Comparison of ENCODE assay signal across 23 cellular contexts in the genomic region with DNA sequence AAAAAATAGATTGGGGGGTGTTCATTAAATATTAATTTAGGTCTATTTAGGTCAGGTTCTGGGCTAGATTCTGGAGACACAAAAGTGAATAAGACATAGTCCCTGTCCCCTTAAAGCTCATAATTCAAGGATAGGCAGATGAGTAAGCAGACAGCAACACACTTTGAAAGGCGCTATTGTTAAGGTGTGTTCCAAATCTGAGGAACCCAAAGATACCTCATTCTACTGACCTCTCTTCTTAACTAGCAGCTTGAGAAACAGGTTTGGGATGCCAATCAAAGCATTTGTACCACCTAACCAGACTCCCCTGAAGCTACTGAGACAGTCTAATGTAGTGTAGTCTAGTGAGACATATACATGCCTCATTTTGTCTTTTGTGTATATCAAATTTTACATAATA. TPM values are rescaled to one million over a fixed set of nuclear protein-coding genes. Genes with fewer than 3 reads are reported as not detected.
DNase-seq lines count a peak whose midpoint lies in the region; ATAC-seq, FAIRE-seq and TF ChIP-seq lines count a peak whose summit lies in the region.
"Had no signal": no experiment of that assay in that cellular context is flagged by ENCODE, and none has a peak within 500 bp of the region (broad histone marks: within the 10 kb centered on the region; RNA-seq: fewer than 3 reads in every experiment).

No MANE protein-coding gene starts in this region.

- H3K4me2 ChIP-seq in PC-3 (ENCODE audit: low read length), result peak overlapping the region; percentile 22; the same call in 1 of the 2 replicates
- H3K4me2 ChIP-seq: BLaER1 had no signal

- no peak overlapping the region for H3K27ac ChIP-seq in PC-3 (ENCODE audit: low read length)
- H3K27ac ChIP-seq: BLaER1, C4-2B, GM23248 had no signal

- no peaks in the 10 kb centered on the region for H3K79me2 ChIP-seq in PC-3 (ENCODE audit: low read length)

- H3K4me3 ChIP-seq in PC-3 (ENCODE audit: low read length) (no peak overlapping the region), bronchial epithelial cell (ENCODE audit: low read depth, low read length) (no peak overlapping the region)
- H3K4me3 ChIP-seq: BLaER1, GM12878, GM23248 had no signal

- no peaks in the 10 kb centered on the region for H3K9me3 Mint-ChIP-seq in T-cell
- H3K9me3 Mint-ChIP-seq: CD4-positive, CD25-positive, alpha-beta regulatory T cell; CD8-positive, alpha-beta T cell had no signal

- H3K36me3 ChIP-seq in PC-3 (ENCODE audit: low read depth, low read length) (no peaks in the 10 kb centered on the region), bronchial epithelial cell (ENCODE audit: control insufficient read depth, insufficient read depth, low read length) (no peaks in the 10 kb centered on the region)
- H3K36me3 ChIP-seq: BLaER1 had no signal

- no peaks in the 10 kb centered on the region for H3K4me1 Mint-ChIP-seq in T-cell
- H3K4me1 Mint-ChIP-seq: B cell had no signal

- H3K9me2 ChIP-seq in PC-3 (replicated peaks; ENCODE audit: low read length), result no peaks in the 10 kb centered on the region

- H3K27me3 ChIP-seq in PC-3 (ENCODE audit: low read length) (no peaks in the 10 kb centered on the region), bronchial epithelial cell (ENCODE audit: control insufficient read depth, insufficient read depth, low read length) (no peaks in the 10 kb centered on the region)
- H3K27me3 ChIP-seq: BLaER1 had no signal

- peaks cover 0 to 2% of the 10 kb centered on the region in 2 donors for H3K27me3 Mint-ChIP-seq in T-cell
- H3K27me3 Mint-ChIP-seq: CD4-positive, CD25-positive, alpha-beta regulatory T cell had no signal

- BruUV-seq in PC-3 (replicated peaks; lab: Mats Ljungman, UMichigan), result no TSS peak

- no peaks in the 10 kb centered on the region for H4K20me1 ChIP-seq in PC-3 (ENCODE audit: low read length)
- H4K20me1 ChIP-seq: BLaER1 had no signal

- no peak overlapping the region for H2AFZ ChIP-seq in PC-3 (ENCODE audit: low read length)
- H2AFZ ChIP-seq: GM23248 had no signal

- H3K9me3 ChIP-seq in PC-3 (ENCODE audit: low read length), result no peaks in the 10 kb centered on the region
- H3K9me3 ChIP-seq: BLaER1 had no signal

- no peak for TF ChIP-seq CTCF in PC-3 (conservative IDR thresholded peaks at IDR 0.05; ENCODE audit: low read depth, low read length)
- no peak for TF ChIP-seq CTCF in bronchial epithelial cell (IDR thresholded peaks at IDR 0.05; ENCODE audit: insufficient read depth, low read length, severe bottlenecking)

- intact Hi-C loops in PC-3 (cut with micrococcal nuclease), result no loop called here

- peaks cover 35% of the 10 kb centered on the region for H3K4me1 ChIP-seq in PC-3 (ENCODE audit: insufficient read depth, low read length)

- no peaks in the 10 kb centered on the region for H3F3A ChIP-seq in PC-3 (ENCODE audit: low read length, unreplicated experiment)

- H3K36me3 Mint-ChIP-seq in T-cell, result peaks cover 9% of the 10 kb centered on the region

- DNase-seq in PC-3 (peak; percentile 61), bronchial epithelial cell (ENCODE audit: low read depth) (peak; percentile 37), NCI-H187 treated with DMSO at 0.1 percent for 48 hours (lab: John Stamatoyannopoulos, UW) (no peak), T-cell (no peak)
- DNase-seq: CD4-positive, CD25-positive, alpha-beta regulatory T cell; CD8-positive, alpha-beta T cell; DMS 273 treated with DMSO at 0.1 percent for 48 hours; DMS79; EL; GDM1; GM23248; H7; HCEC 1CT had no signal

- no peak overlapping the region for H3K9ac ChIP-seq in PC-3 (ENCODE audit: low read length)
- H3K9ac ChIP-seq: BLaER1, GM23248 had no signal

- CTCF ChIA-PET in PC-3 (lab: Charles Lee), result no interaction called here
- CTCF ChIA-PET in T-cell (lab: Charles Lee), result interaction anchor here (0.6 to 1.5 kb wide), 5 partner anchors 23 to 193 kb away, joined by 3 to 5 read pairs (median 3); no protein-coding TSS in a partner anchor

- POLR2A ChIA-PET in PC-3 (lab: Charles Lee; ENCODE audit: unreplicated experiment), result no interaction called here
- POLR2A ChIA-PET in T-cell (lab: Charles Lee), result interaction anchor here in 1 of 2 donors (0.6 kb wide), 1 partner anchor 10 kb away, joined by 3 read pairs; no protein-coding TSS in a partner anchor

- no peak for FAIRE-seq in bronchial epithelial cell (lab: Jason Lieb, UNC)
- FAIRE-seq: A204.1, D721Med, GM12878, GM19239, H1 had no signal

- no peak overlapping the region for H3K4me3 Mint-ChIP-seq in T-cell
- H3K4me3 Mint-ChIP-seq: B cell; CD4-positive, CD25-positive, alpha-beta regulatory T cell; CD8-positive, alpha-beta T cell had no signal

- no peak overlapping the region for H3K27ac Mint-ChIP-seq in T-cell
- H3K27ac Mint-ChIP-seq: B cell; CD4-positive, CD25-positive, alpha-beta regulatory T cell; CD8-positive, alpha-beta T cell had no signal

- ATAC-seq in PC-3, result peak; percentile 42
- peak; percentile 24 for ATAC-seq in esophagus mucosa
- ATAC-seq in HG02798 (IDR thresholded peaks at IDR 0.05; ENCODE audit: poor library complexity, unreplicated experiment), result no peak
- no peak for ATAC-seq in T-cell (replicated peaks in 1 of 4)
- ATAC-seq: CD8-positive, alpha-beta T cell; GM12878 had no signal

RNA-seq across cellular contexts. Expression of a gene that starts 34.8 kb away (rescaled TPM):
- total RNA-seq in PC-3 (2014; rRNA removed) (7.6 and 13.9 TPM in 2 replicates), bronchial epithelial cell (3.2 and 5.1 TPM in 2 replicates), esophagus mucosa (1.4 TPM), T-cell (10 to 100 TPM; 12.2 to 24.9 (median 18.6) TPM)

RNA-seq across cellular contexts. Expression of a gene that starts 40.8 kb away (rescaled TPM):
- total RNA-seq in PC-3 (2014; rRNA removed), result not detected in 2 replicates
- 0.53 and 1.0 TPM in 2 replicates for total RNA-seq in bronchial epithelial cell
- 1.6 TPM for total RNA-seq in esophagus mucosa
- total RNA-seq in T-cell, result not detected
- total RNA-seq: B cell; CD4-positive, CD25-positive, alpha-beta regulatory T cell; CD8-positive, alpha-beta T cell had no signal

Comparison
In these comparisons a context has a peak if more than half of its experiments do, and no peak if none do; other contexts are left out.
1. ATAC-seq: peak in PC-3 (single experiment) and esophagus mucosa (single experiment); none in HG02798 (single experiment) and T-cell (0 of 4).
2. DNase-seq: peak in PC-3 (single experiment) and bronchial epithelial cell (single experiment); none in NCI-H187 treated with DMSO at 0.1 percent for 48 hours (single experiment) and T-cell (0 of 34).